10 cellular contexts compared by ENCODE assay signal in the genomic region with DNA sequence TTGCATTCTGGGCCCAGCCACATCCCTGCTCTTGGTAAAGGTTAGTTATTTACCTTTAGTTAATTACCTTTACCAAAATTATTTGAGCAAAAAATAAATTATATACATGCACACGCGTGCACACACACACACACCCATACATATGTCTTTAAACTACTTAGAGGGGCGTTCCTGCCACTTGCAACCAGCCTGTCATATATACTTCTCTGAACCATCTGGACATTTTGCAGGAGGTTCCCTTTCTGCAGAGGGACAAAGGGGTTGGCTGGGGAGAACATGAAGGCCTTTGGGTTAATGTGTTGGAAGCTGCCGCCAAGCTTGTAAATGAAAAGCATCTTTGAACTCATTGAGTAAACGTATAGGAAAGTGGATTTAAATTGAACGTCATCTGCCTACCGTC. TPM values are rescaled to one million over a fixed set of nuclear protein-coding genes. Genes with fewer than 3 reads are reported as not detected.
A peak's percentile ranks its signal among the peaks of the same experiment; 100 is the strongest.
DNase-seq lines count a peak whose midpoint lies in the region; ATAC-seq and TF ChIP-seq lines count a peak whose summit lies in the region.
"Had no signal": no experiment of that assay in that cellular context is flagged by ENCODE, and none has a peak within 500 bp of the region (broad histone marks: within the 10 kb centered on the region; RNA-seq: fewer than 3 reads in every experiment).

No MANE protein-coding gene starts in this region.

- ATAC-seq in gastrocnemius medialis (no peak), HG03521 (IDR thresholded peaks at IDR 0.05; ENCODE audit: unreplicated experiment) (no peak)

- TF ChIP-seq EP300 in sigmoid colon (IDR thresholded peaks at IDR 0.05) = no peak

- WGBS in sigmoid colon, 2 donors = 24 to 55% methylated on average over 7 of the region's 7 CpGs

- H3K36me3 ChIP-seq in effector memory CD4-positive, alpha-beta T cell (ENCODE audit: control insufficient read depth, insufficient read depth, low read length) = no peaks in the 10 kb centered on the region
- H3K36me3 ChIP-seq in sigmoid colon (no peaks in the 10 kb centered on the region), left ventricle myocardium inferior (no peaks in the 10 kb centered on the region), gastrocnemius medialis (no peaks in the 10 kb centered on the region)

- no peaks in the 10 kb centered on the region for H3K9me3 ChIP-seq in effector memory CD4-positive, alpha-beta T cell (ENCODE audit: control insufficient read depth, low read length)
- H3K9me3 ChIP-seq in sigmoid colon (no peaks in the 10 kb centered on the region), left ventricle myocardium inferior (replicated peaks) (peaks cover 4% of the 10 kb centered on the region), gastrocnemius medialis (no peaks in the 10 kb centered on the region)

- H3K27me3 ChIP-seq in effector memory CD4-positive, alpha-beta T cell (replicated peaks; ENCODE audit: control insufficient read depth, insufficient read depth, low read length, poor library complexity, severe bottlenecking) = no peaks in the 10 kb centered on the region
- H3K27me3 ChIP-seq in sigmoid colon (no peaks in the 10 kb centered on the region), left ventricle myocardium inferior (ENCODE audit: low read depth) (no peaks in the 10 kb centered on the region), gastrocnemius medialis (no peaks in the 10 kb centered on the region)

- DNase-seq in NCI-H82 (lab: John Stamatoyannopoulos, UW) (peak; percentile 49), NCI-H82 treated with DMSO at 0.1 percent for 48 hours (lab: John Stamatoyannopoulos, UW; ENCODE audit: unreplicated experiment) (no peak), NCI-H69 (lab: John Stamatoyannopoulos, UW) (peak; percentile 24), sigmoid colon (peak; percentile 15), left ventricle myocardium inferior (no peak), gastrocnemius medialis (no peak)
- DNase-seq in effector memory CD4-positive, alpha-beta T cell = no peak
- DNase-seq: 8988T, NCI-H2171 had no signal

- TF ChIP-seq CTCF in sigmoid colon (IDR thresholded peaks at IDR 0.05) (no peak), left ventricle myocardium inferior (IDR thresholded peaks at IDR 0.05; ENCODE audit: borderline replicate concordance) (no peak), gastrocnemius medialis (IDR thresholded peaks at IDR 0.05 in 4 of 5, conservative IDR thresholded peaks at IDR 0.05 in 1 of 5) (no peak)

- peak overlapping the region; percentile 33 for H3K4me3 ChIP-seq in effector memory CD4-positive, alpha-beta T cell (ENCODE audit: insufficient read depth, low read depth, low read length, poor library complexity, severe bottlenecking)
- H3K4me3 ChIP-seq in sigmoid colon = no peak overlapping the region
- no peak overlapping the region for H3K4me3 ChIP-seq in left ventricle myocardium inferior
- H3K4me3 ChIP-seq in gastrocnemius medialis = no peak overlapping the region

- intact Hi-C loops in sigmoid colon (cut with DNase I) = no loop called here
- intact Hi-C loops in left ventricle myocardium inferior (cut with micrococcal nuclease) = no loop called here
- intact Hi-C loops in gastrocnemius medialis (cut with DNase I; ENCODE audit: low total_unique reads) = loop anchor here (5.0 kb wide), 3 partner anchors 40 to 255 kb away; no protein-coding TSS in a partner anchor

- peaks cover 13% of the 10 kb centered on the region for H3K4me1 ChIP-seq in effector memory CD4-positive, alpha-beta T cell (ENCODE audit: control insufficient read depth, insufficient read depth, low read length, poor library complexity, severe bottlenecking)
- H3K4me1 ChIP-seq in sigmoid colon (peaks cover 0 to 17% (median 12%) of the 10 kb centered on the region in 4 donors), left ventricle myocardium inferior (peaks cover 25% of the 10 kb centered on the region), gastrocnemius medialis (peaks cover 8 to 11% of the 10 kb centered on the region in 2 donors)

- in situ Hi-C loops in gastrocnemius medialis (cut with MboI; ENCODE audit: low sequenced_read_pairs in 4 of 4) = loop anchor here in 1 of 4 donors (25.0 kb wide), 1 partner anchor 255 kb away; no protein-coding TSS in a partner anchor

- no peak overlapping the region for H3K27ac ChIP-seq in effector memory CD4-positive, alpha-beta T cell (ENCODE audit: insufficient read depth, low read length, poor library complexity, severe bottlenecking)
- peak overlapping the region in 2 of 4 donors; percentile 7 to 32 for H3K27ac ChIP-seq in sigmoid colon
- H3K27ac ChIP-seq in left ventricle myocardium inferior (replicated peaks) = no peak overlapping the region
- peak overlapping the region in 1 of 4 donors; percentile 51 for H3K27ac ChIP-seq in gastrocnemius medialis

- TF ChIP-seq POLR2A in sigmoid colon (IDR thresholded peaks at IDR 0.05) (no peak), gastrocnemius medialis (IDR thresholded peaks at IDR 0.05) (no peak)

RNA-seq across cellular contexts. Expression of gene SERTAD2, which starts 46.3 kb away (rescaled TPM):
- total RNA-seq in sigmoid colon (10 to 100 TPM in 2 of 4 donors, 1 to 10 TPM in 2; 7.2 to 14.3 (median 10.5) TPM), left ventricle myocardium inferior (14.5 TPM), gastrocnemius medialis (10 to 100 TPM in 1 of 4 donors, 1 to 10 TPM in 3; 7.3 to 10.6 (median 8.7) TPM)
- 10 to 100 TPM in 1 of 3 donors, 1 to 10 TPM in 2; 6.9 to 13.8 (median 8.4) TPM for polyA plus RNA-seq in sigmoid colon

Comparison
In these comparisons a context has a peak if more than half of its experiments do, and no peak if none do; other contexts are left out.
1. DNase-seq: peak in NCI-H82 (single experiment), NCI-H69 (single experiment) and sigmoid colon (single experiment); none in NCI-H82 treated with DMSO at 0.1 percent for 48 hours (single experiment), effector memory CD4-positive, alpha-beta T cell (0 of 3), left ventricle myocardium inferior (single experiment) and gastrocnemius medialis (0 of 2).